ENCODE assay signal across 23 cellular contexts in genomic region chr16:1766701-1767100, GRCh38.
"Had no signal": no experiment of that assay in that cellular context is flagged by ENCODE, and none has a peak within 500 bp of the region (broad histone marks: within the 10 kb centered on the region; RNA-seq: fewer than 3 reads in every experiment).

No MANE protein-coding gene starts in this region.

- H3K27me3 Mint-ChIP-seq: memory B cell had no signal

- H3K27ac ChIP-seq: coronary artery, esophagus muscularis mucosa, foreskin keratinocyte, gastroesophageal sphincter, heart left ventricle, hepatocyte had no signal

- H3K27me3 ChIP-seq: dorsolateral prefrontal cortex, esophagus muscularis mucosa, foreskin keratinocyte, gastroesophageal sphincter, heart left ventricle, hepatocyte had no signal

- H3K27ac Mint-ChIP-seq: immature natural killer cell, memory B cell had no signal

- H3K9me3 Mint-ChIP-seq: immature natural killer cell, memory B cell had no signal

- H3K4me1 ChIP-seq: foreskin keratinocyte had no signal

- H3K4me3 Mint-ChIP-seq: immature natural killer cell, memory B cell had no signal

- H3K36me3 Mint-ChIP-seq: immature natural killer cell had no signal

- H3K9me3 ChIP-seq: esophagus muscularis mucosa, gastroesophageal sphincter, heart left ventricle had no signal

- DNase-seq: dermis blood vessel endothelial cell; dorsolateral prefrontal cortex; effector CD4-positive, alpha-beta T cell; effector memory CD4-positive, alpha-beta T cell; foreskin keratinocyte; heart left ventricle; hypothalamus; immature natural killer cell; islet precursor cell; kidney; kidney glomerular epithelial cell; left colon; left ventricle myocardium superior; mammary epithelial cell; mesendoderm; midbrain had no signal

- H3K4me3 ChIP-seq: coronary artery, dorsolateral prefrontal cortex, esophagus muscularis mucosa, gastroesophageal sphincter, heart left ventricle, hepatocyte, lung had no signal

- ATAC-seq: foreskin keratinocyte, gastroesophageal sphincter, heart left ventricle, left colon, left lobe of liver, left ventricle myocardium superior had no signal
